Comparison of ENCODE assay signal across 8 cellular contexts in genomic region chr1:31644560-31645273, GRCh38. TPM values are rescaled to one million over a fixed set of nuclear protein-coding genes. Genes with fewer than 3 reads are reported as not detected.
A peak's percentile ranks its signal among the peaks of the same experiment; 100 is the strongest.
DNase-seq lines count a peak whose midpoint lies in the region; ATAC-seq lines count a peak whose summit lies in the region.

PEF1 (minus strand) TSS chr1:31644876; CDS start chr1:31644864, 12 bp downstream.

- peak; percentile 84 for ATAC-seq in HG02610 (IDR thresholded peaks at IDR 0.05; ENCODE audit: unreplicated experiment)

- peak within 1 kb of the TSS; percentile 97 for H3K4me3 Mint-ChIP-seq in activated naive CD8-positive, alpha-beta T cell

- DNase-seq in NCI-H1105 (lab: John Stamatoyannopoulos, UW): peak; percentile 100
- peak; percentile 95 for DNase-seq in SKM-1 treated with dmso at 0.1 percent for 144 hours (lab: John Stamatoyannopoulos, UW; ENCODE audit: unreplicated experiment)
- DNase-seq in glomerular endothelial cell (ENCODE audit: extremely low read depth, low read depth, low spot score): peak; percentile 91
- DNase-seq in occipital lobe (lab: John Stamatoyannopoulos, UW): peak; percentile 98

- peaks cover 29% of the 10 kb centered on the region for H3K4me1 Mint-ChIP-seq in activated naive CD8-positive, alpha-beta T cell (ENCODE audit: low read depth)

- peak within 1 kb of the TSS; percentile 82 for H3K27ac ChIP-seq in temporal lobe (ENCODE audit: low read depth, low read length)

- H3K36me3 Mint-ChIP-seq in activated naive CD8-positive, alpha-beta T cell: no peaks in the 10 kb centered on the region

- no peaks in the 10 kb centered on the region for H3K27me3 Mint-ChIP-seq in activated naive CD8-positive, alpha-beta T cell

- no peaks in the 10 kb centered on the region for H3K9me3 Mint-ChIP-seq in activated naive CD8-positive, alpha-beta T cell (ENCODE audit: low read depth)

- H3K27ac Mint-ChIP-seq in activated naive CD8-positive, alpha-beta T cell: peak within 1 kb of the TSS; percentile 99

- H3K4me3 ChIP-seq in GM08714 (ENCODE audit: low read length): peak within 1 kb of the TSS; percentile 93

RNA-seq across cellular contexts. Expression of gene PEF1, which starts in this region (rescaled TPM):
- 83.4 and 97.8 TPM in 2 replicates for total RNA-seq in glomerular endothelial cell
- 53.5 TPM for total RNA-seq in occipital lobe
- total RNA-seq in temporal lobe: 32.0 TPM

Comparison
In these comparisons a context has a peak if more than half of its experiments do, and no peak if none do; other contexts are left out.
1. Peak in every context shown above with its lines: DNase-seq, ATAC-seq, H3K4me3 ChIP-seq and H3K27ac ChIP-seq.